Comparison of ENCODE assay signal across 23 cellular contexts in genomic region chr3:27342279-27342678, GRCh38. TPM values are rescaled to one million over a fixed set of nuclear protein-coding genes. Genes with fewer than 3 reads are reported as not detected.
DNase-seq lines count a peak whose midpoint lies in the region; ATAC-seq and TF ChIP-seq lines count a peak whose summit lies in the region.
"Had no signal": no experiment of that assay in that cellular context is flagged by ENCODE, and none has a peak within 500 bp of the region (broad histone marks: within the 10 kb centered on the region; RNA-seq: fewer than 3 reads in every experiment).

No MANE protein-coding gene starts in this region.

- intact Hi-C loops in left ventricle myocardium inferior (cut with micrococcal nuclease): no loop called here

- H3K4me1 ChIP-seq in left ventricle myocardium inferior: peaks cover 8% of the 10 kb centered on the region
- H3K4me1 ChIP-seq: BLaER1, HAP-1, SJSA1 had no signal

- peaks cover 27% of the 10 kb centered on the region for H3K9me3 ChIP-seq in KOPT-K1 (ENCODE audit: insufficient read depth, low read length, poor library complexity, severe bottlenecking)
- peaks cover 4% of the 10 kb centered on the region for H3K9me3 ChIP-seq in left ventricle myocardium inferior (replicated peaks)
- H3K9me3 ChIP-seq: HAP-1, SJSA1 had no signal

- no peak overlapping the region for H3K27ac Mint-ChIP-seq in activated naive CD8-positive, alpha-beta T cell treated with anti-CD3 and anti-CD28 coated beads for 36 hours
- no peak overlapping the region for H3K27ac Mint-ChIP-seq in activated CD4-positive, alpha-beta memory T cell treated with anti-CD3 and anti-CD28 coated beads, Interleukin-2, amount 10 ng/mL, durations not matched to agents 7 days and 5 days

- H3K4me1 Mint-ChIP-seq in activated naive CD8-positive, alpha-beta T cell treated with anti-CD3 and anti-CD28 coated beads for 36 hours: no peaks in the 10 kb centered on the region
- peaks cover 28% of the 10 kb centered on the region for H3K4me1 Mint-ChIP-seq in activated CD4-positive, alpha-beta memory T cell treated with anti-CD3 and anti-CD28 coated beads, Interleukin-2, amount 10 ng/mL, durations not matched to agents 7 days and 5 days

- H3K27ac ChIP-seq in KOPT-K1 (ENCODE audit: low read depth, low read length, poor library complexity, severe bottlenecking): peak overlapping the region; percentile 94
- peak overlapping the region; percentile 86 for H3K27ac ChIP-seq in left ventricle myocardium inferior (replicated peaks)
- H3K27ac ChIP-seq: BLaER1, KMS-11, SJSA1 had no signal

- CTCF ChIA-PET in activated CD4-positive, alpha-beta memory T cell treated with anti-CD3 and anti-CD28 coated beads, Interleukin-2, amount 10 ng/mL, durations not matched to agents 7 days and 5 days (lab: Charles Lee): no interaction called here

- no peak for TF ChIP-seq CTCF in left ventricle myocardium inferior (IDR thresholded peaks at IDR 0.05; ENCODE audit: borderline replicate concordance)

- no peak for ATAC-seq in HG03175 (IDR thresholded peaks at IDR 0.05; ENCODE audit: unreplicated experiment)
- ATAC-seq: PC-3 had no signal

- POLR2A ChIA-PET in activated CD4-positive, alpha-beta memory T cell treated with anti-CD3 and anti-CD28 coated beads, Interleukin-2, amount 10 ng/mL, durations not matched to agents 7 days and 5 days (lab: Charles Lee): no interaction called here

- H3K4me3 ChIP-seq in left ventricle myocardium inferior: no peak overlapping the region
- no peak overlapping the region for H3K4me3 ChIP-seq in skeletal muscle cell (ENCODE audit: low read depth, low read length)
- H3K4me3 ChIP-seq: BLaER1, HAP-1, SJSA1 had no signal

- H3K27me3 Mint-ChIP-seq in activated naive CD8-positive, alpha-beta T cell treated with anti-CD3 and anti-CD28 coated beads for 36 hours: no peaks in the 10 kb centered on the region
- H3K27me3 Mint-ChIP-seq in activated CD4-positive, alpha-beta memory T cell treated with anti-CD3 and anti-CD28 coated beads, Interleukin-2, amount 10 ng/mL, durations not matched to agents 7 days and 5 days: no peaks in the 10 kb centered on the region
- H3K27me3 Mint-ChIP-seq: CD4-positive, CD25-positive, alpha-beta regulatory T cell had no signal

- H3K36me3 Mint-ChIP-seq in activated naive CD8-positive, alpha-beta T cell treated with anti-CD3 and anti-CD28 coated beads for 36 hours: no peaks in the 10 kb centered on the region
- no peaks in the 10 kb centered on the region for H3K36me3 Mint-ChIP-seq in activated CD4-positive, alpha-beta memory T cell treated with anti-CD3 and anti-CD28 coated beads, Interleukin-2, amount 10 ng/mL, durations not matched to agents 7 days and 5 days (ENCODE audit: low read depth)
- H3K36me3 Mint-ChIP-seq: CD4-positive, CD25-positive, alpha-beta regulatory T cell had no signal

- H3K36me3 ChIP-seq in KOPT-K1 (ENCODE audit: insufficient read depth, low read length) (no peaks in the 10 kb centered on the region), left ventricle myocardium inferior (no peaks in the 10 kb centered on the region)
- H3K36me3 ChIP-seq: BLaER1, HAP-1, SJSA1 had no signal

- no peak overlapping the region for H3K4me3 Mint-ChIP-seq in activated naive CD8-positive, alpha-beta T cell treated with anti-CD3 and anti-CD28 coated beads for 36 hours
- H3K4me3 Mint-ChIP-seq in activated CD4-positive, alpha-beta memory T cell treated with anti-CD3 and anti-CD28 coated beads, Interleukin-2, amount 10 ng/mL, durations not matched to agents 7 days and 5 days: no peak overlapping the region
- H3K4me3 Mint-ChIP-seq: CD4-positive, CD25-positive, alpha-beta regulatory T cell had no signal

- no peaks in the 10 kb centered on the region for H3K9me3 Mint-ChIP-seq in activated naive CD8-positive, alpha-beta T cell treated with anti-CD3 and anti-CD28 coated beads for 36 hours
- H3K9me3 Mint-ChIP-seq in activated CD4-positive, alpha-beta memory T cell treated with anti-CD3 and anti-CD28 coated beads, Interleukin-2, amount 10 ng/mL, durations not matched to agents 7 days and 5 days: peaks cover 2% of the 10 kb centered on the region

- H3K27me3 ChIP-seq in left ventricle myocardium inferior (ENCODE audit: low read depth): no peaks in the 10 kb centered on the region
- H3K27me3 ChIP-seq: BLaER1, SJSA1 had no signal

- peak; percentile 36 for DNase-seq in EH (ENCODE audit: low read depth)
- DNase-seq in left ventricle myocardium inferior: no peak
- peak; percentile 5 for DNase-seq in skeletal muscle cell (ENCODE audit: low read depth)
- DNase-seq in activated naive CD8-positive, alpha-beta T cell treated with anti-CD3 and anti-CD28 coated beads for 36 hours: no peak
- no peak for DNase-seq in activated CD4-positive, alpha-beta memory T cell treated with anti-CD3 and anti-CD28 coated beads, Interleukin-2, amount 10 ng/mL, durations not matched to agents 7 days and 5 days
- DNase-seq: CD4-positive, CD25-positive, alpha-beta regulatory T cell; DMS153; DND-41; GOT3; NCI-H1048; NCI-H1417; NCI-H1694; NCI-H2029 treated with DMSO at 0.1 percent for 48 hours; NCI-H446 treated with DMSO at 0.1 percent for 48 hours; NCI-H526; NK-92 treated with Interleukin-12 subunit alpha and Interleukin-12 subunit beta, amount 100 ng/mL, for 24 hours; PC-3 had no signal

RNA-seq across cellular contexts. Expression of gene NEK10, which starts 26.9 kb away (rescaled TPM):
- 11.5 TPM for total RNA-seq in left ventricle myocardium inferior
- under 1 TPM; 0.41 to 0.80 TPM for total RNA-seq in activated naive CD8-positive, alpha-beta T cell treated with anti-CD3 and anti-CD28 coated beads for 36 hours
- total RNA-seq in activated CD4-positive, alpha-beta memory T cell treated with anti-CD3 and anti-CD28 coated beads, Interleukin-2, amount 10 ng/mL, durations not matched to agents 7 days and 5 days: under 1 TPM; 0.35 to 0.86 TPM

Comparison
In these comparisons a context has a peak if more than half of its experiments do, and no peak if none do; other contexts are left out.
1. DNase-seq: peak in EH (single experiment) and skeletal muscle cell (single experiment); none in left ventricle myocardium inferior (single experiment), activated naive CD8-positive, alpha-beta T cell treated with anti-CD3 and anti-CD28 coated beads for 36 hours (single experiment) and activated CD4-positive, alpha-beta memory T cell treated with anti-CD3 and anti-CD28 coated beads, Interleukin-2, amount 10 ng/mL, durations not matched to agents 7 days and 5 days (single experiment).